In the genomic region with DNA sequence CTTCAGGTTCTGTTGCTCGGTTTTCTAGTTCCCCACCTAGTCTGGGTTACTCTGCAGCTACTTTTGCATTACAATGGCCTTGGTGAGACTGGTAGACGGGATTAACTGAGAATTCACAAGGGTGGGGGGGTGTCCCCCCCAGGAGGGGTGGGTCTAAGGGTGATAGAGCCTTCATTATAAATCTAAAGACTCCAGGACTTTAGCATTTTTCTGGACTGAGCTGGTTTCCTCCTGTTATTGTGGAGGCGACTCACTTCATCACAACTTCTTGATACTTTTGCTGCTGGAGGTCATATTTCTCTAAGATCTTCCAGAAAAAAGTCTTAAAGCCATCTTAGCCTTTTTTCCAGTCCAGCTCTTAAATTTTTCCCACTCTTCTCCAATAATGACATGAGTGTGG, we compare ENCODE assay signal across 6 cellular contexts. TPM values are rescaled to one million over a fixed set of nuclear protein-coding genes. Genes with fewer than 3 reads are reported as not detected.
"Had no signal": no experiment of that assay in that cellular context is flagged by ENCODE, and none has a peak within 500 bp of the region (broad histone marks: within the 10 kb centered on the region; RNA-seq: fewer than 3 reads in every experiment).

No MANE protein-coding gene starts in this region.

RNA-seq across cellular contexts. Expression of a gene that starts 19.5 kb away (rescaled TPM):
- total RNA-seq: dermis blood vessel endothelial cell; naive thymus-derived CD8-positive, alpha-beta T cell; pulmonary artery endothelial cell had no signal
- polyA plus RNA-seq: esophagus, neural cell, spleen had no signal
